In the genomic region with DNA sequence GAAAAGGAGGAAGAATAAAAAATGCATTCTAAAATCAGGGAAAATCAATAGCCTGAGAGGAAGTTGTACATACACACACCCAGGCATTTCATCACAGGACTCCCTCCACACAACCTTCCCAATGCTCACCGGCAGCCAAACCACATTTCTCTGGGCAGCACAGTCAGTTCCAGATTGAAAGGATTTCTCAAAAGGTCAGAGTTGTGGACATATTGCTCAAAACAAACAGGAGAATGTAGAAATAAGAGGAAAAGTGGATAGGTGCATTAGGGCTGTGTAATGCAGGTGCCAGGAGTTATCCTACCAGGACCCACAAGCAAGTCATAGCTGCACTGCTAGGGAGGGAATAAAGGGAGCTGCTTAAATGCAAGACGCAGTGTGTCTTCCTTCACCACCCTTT, we compare ENCODE assay signal across 1 cellular context.
TF ChIP-seq lines count a peak whose summit lies in the region.

No MANE protein-coding gene starts in this region.

TF ChIP-seq in HepG2, 621 proteins besides CTCF, POLR2A, EP300 and RAD21 (continued from another document and continues in another):
- TF ChIP-seq, protein P1, sequence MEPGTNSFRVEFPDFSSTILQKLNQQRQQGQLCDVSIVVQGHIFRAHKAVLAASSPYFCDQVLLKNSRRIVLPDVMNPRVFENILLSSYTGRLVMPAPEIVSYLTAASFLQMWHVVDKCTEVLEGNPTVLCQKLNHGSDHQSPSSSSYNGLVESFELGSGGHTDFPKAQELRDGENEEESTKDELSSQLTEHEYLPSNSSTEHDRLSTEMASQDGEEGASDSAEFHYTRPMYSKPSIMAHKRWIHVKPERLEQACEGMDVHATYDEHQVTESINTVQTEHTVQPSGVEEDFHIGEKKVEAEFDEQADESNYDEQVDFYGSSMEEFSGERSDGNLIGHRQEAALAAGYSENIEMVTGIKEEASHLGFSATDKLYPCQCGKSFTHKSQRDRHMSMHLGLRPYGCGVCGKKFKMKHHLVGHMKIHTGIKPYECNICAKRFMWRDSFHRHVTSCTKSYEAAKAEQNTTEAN (CRISPR knock-in tag; conservative IDR thresholded peaks at IDR 0.05): peak; percentile 49; the same call in 1 of the 2 replicates
- TF ChIP-seq HNRNPLL (IDR thresholded peaks at IDR 0.05; ENCODE audit: low read depth, low read length, poor library complexity, severe bottlenecking) (no peak), SRSF1 (optimal IDR thresholded peaks at IDR 0.05; ENCODE audit: low read depth, low read length) (no peak), PATZ1 (CRISPR knock-in tag; IDR thresholded peaks at IDR 0.05) (peak; percentile 39; the same call in 1 of the 2 replicates), NR2F2 (IDR thresholded peaks at IDR 0.05; ENCODE audit: borderline replicate concordance, low read depth) (peak; percentile 88), AKAP8 (CRISPR knock-in tag; IDR thresholded peaks at IDR 0.05) (no peak), BATF2 (CRISPR knock-in tag; IDR thresholded peaks at IDR 0.05) (no peak), ZGPAT (CRISPR knock-in tag; IDR thresholded peaks at IDR 0.05) (peak; percentile 35; the same call in 1 of the 2 replicates), ZNF646 (CRISPR knock-in tag; IDR thresholded peaks at IDR 0.05) (peak; percentile 87), SALL1 (CRISPR knock-in tag; IDR thresholded peaks at IDR 0.05) (peak; percentile 69), ZFP82 (CRISPR knock-in tag; IDR thresholded peaks at IDR 0.05; ENCODE audit: borderline replicate concordance) (no peak), TSC22D2 (CRISPR knock-in tag; IDR thresholded peaks at IDR 0.05; ENCODE audit: borderline replicate concordance) (no peak), CHD4 (IDR thresholded peaks at IDR 0.05; ENCODE audit: borderline replicate concordance, low read length) (no peak), CEBPG (CRISPR knock-in tag; IDR thresholded peaks at IDR 0.05) (peak; percentile 87), IRF9 (CRISPR knock-in tag; IDR thresholded peaks at IDR 0.05; ENCODE audit: borderline replicate concordance) (no peak), SP5 (CRISPR knock-in tag; IDR thresholded peaks at IDR 0.05; ENCODE audit: borderline replicate concordance, low read depth) (no peak), ZNF564 (CRISPR knock-in tag; IDR thresholded peaks at IDR 0.05) (no peak), FOXJ3 (CRISPR knock-in tag; IDR thresholded peaks at IDR 0.05; ENCODE audit: borderline replicate concordance) (peak; percentile 76; the same call in 1 of the 2 replicates), MTERF4 (CRISPR knock-in tag; IDR thresholded peaks at IDR 0.05) (no peak), TEAD3 (CRISPR knock-in tag; optimal IDR thresholded peaks at IDR 0.05; ENCODE audit: borderline replicate concordance) (peak; percentile 76), ZNF567 (CRISPR knock-in tag; IDR thresholded peaks at IDR 0.05; ENCODE audit: borderline replicate concordance) (no peak), RFXAP (CRISPR knock-in tag; IDR thresholded peaks at IDR 0.05; ENCODE audit: borderline replicate concordance) (no peak), EZH2 (conservative IDR thresholded peaks at IDR 0.05; ENCODE audit: low read depth, low read length) (no peak), ZNF326 (CRISPR knock-in tag; IDR thresholded peaks at IDR 0.05; ENCODE audit: borderline replicate concordance) (no peak), POGZ (CRISPR knock-in tag; IDR thresholded peaks at IDR 0.05) (peak; percentile 62), CREB1 (IDR thresholded peaks at IDR 0.05) (no peak), CREB1 (CRISPR knock-in tag; IDR thresholded peaks at IDR 0.05) (no peak; the same call in 1 of the 2 replicates), FOSL2 (CRISPR knock-in tag; IDR thresholded peaks at IDR 0.05) (peak; percentile 69), ZNF251 (CRISPR knock-in tag; IDR thresholded peaks at IDR 0.05) (no peak), THRA (CRISPR knock-in tag; IDR thresholded peaks at IDR 0.05; ENCODE audit: borderline replicate concordance) (peak; percentile 75; the same call in 1 of the 2 replicates)
- TF ChIP-seq, protein P2, sequence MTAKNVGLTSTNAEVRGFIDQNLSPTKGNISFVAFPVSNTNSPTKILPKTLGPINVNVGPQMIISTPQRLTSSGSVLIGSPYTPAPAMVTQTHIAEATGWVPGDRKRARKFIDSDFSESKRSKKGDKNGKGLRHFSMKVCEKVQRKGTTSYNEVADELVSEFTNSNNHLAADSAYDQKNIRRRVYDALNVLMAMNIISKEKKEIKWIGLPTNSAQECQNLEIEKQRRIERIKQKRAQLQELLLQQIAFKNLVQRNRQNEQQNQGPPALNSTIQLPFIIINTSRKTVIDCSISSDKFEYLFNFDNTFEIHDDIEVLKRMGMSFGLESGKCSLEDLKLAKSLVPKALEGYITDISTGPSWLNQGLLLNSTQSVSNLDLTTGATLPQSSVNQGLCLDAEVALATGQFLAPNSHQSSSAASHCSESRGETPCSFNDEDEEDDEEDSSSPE (CRISPR knock-in tag; IDR thresholded peaks at IDR 0.05): no peak
- TF ChIP-seq, protein P3, sequence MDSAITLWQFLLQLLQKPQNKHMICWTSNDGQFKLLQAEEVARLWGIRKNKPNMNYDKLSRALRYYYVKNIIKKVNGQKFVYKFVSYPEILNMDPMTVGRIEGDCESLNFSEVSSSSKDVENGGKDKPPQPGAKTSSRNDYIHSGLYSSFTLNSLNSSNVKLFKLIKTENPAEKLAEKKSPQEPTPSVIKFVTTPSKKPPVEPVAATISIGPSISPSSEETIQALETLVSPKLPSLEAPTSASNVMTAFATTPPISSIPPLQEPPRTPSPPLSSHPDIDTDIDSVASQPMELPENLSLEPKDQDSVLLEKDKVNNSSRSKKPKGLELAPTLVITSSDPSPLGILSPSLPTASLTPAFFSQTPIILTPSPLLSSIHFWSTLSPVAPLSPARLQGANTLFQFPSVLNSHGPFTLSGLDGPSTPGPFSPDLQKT (CRISPR knock-in tag; IDR thresholded peaks at IDR 0.05; ENCODE audit: borderline replicate concordance): no peak
- TF ChIP-seq, protein P4, sequence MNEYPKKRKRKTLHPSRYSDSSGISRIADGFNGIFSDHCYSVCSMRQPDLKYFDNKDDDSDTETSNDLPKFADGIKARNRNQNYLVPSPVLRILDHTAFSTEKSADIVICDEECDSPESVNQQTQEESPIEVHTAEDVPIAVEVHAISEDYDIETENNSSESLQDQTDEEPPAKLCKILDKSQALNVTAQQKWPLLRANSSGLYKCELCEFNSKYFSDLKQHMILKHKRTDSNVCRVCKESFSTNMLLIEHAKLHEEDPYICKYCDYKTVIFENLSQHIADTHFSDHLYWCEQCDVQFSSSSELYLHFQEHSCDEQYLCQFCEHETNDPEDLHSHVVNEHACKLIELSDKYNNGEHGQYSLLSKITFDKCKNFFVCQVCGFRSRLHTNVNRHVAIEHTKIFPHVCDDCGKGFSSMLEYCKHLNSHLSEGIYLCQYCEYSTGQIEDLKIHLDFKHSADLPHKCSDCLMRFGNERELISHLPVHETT (CRISPR knock-in tag; conservative IDR thresholded peaks at IDR 0.05): no peak
